ENCODE assay signal across 30 cellular contexts in genomic region chr22:22995166-22995565, GRCh38.
A peak's percentile ranks its signal among the peaks of the same experiment; 100 is the strongest.
DNase-seq lines count a peak whose midpoint lies in the region; ATAC-seq and TF ChIP-seq lines count a peak whose summit lies in the region.
"Had no signal": no experiment of that assay in that cellular context is flagged by ENCODE, and none has a peak within 500 bp of the region (broad histone marks: within the 10 kb centered on the region; RNA-seq: fewer than 3 reads in every experiment).

No MANE protein-coding gene starts in this region.

- no peak for TF ChIP-seq POLR2A in spleen (IDR thresholded peaks at IDR 0.05)

- peak; percentile 0 for DNase-seq in NCI-H345 (lab: John Stamatoyannopoulos, UW)
- DNase-seq in NCI-H345 treated with DMSO at 0.1 percent for 48 hours (lab: John Stamatoyannopoulos, UW; ENCODE audit: unreplicated experiment), result no peak
- DNase-seq in NCI-H2171 (lab: John Stamatoyannopoulos, UW), result peak; percentile 72
- no peak for DNase-seq in left colon
- DNase-seq in NCI-H526 treated with DMSO at 0.1 percent for 48 hours (lab: John Stamatoyannopoulos, UW), result no peak
- DNase-seq in spleen, result no peak
- DNase-seq in stimulated activated CD4-positive, alpha-beta T cell treated with anti-CD3 and anti-CD28 coated beads, Interleukin-2, amount 100 ng/mL, for 24 hours, result no peak
- DNase-seq: ACHN; activated CD4-positive, alpha-beta T cell treated with anti-CD3 and anti-CD28 coated beads for 36 hours; activated CD8-positive, alpha-beta T cell treated with anti-CD3 and anti-CD28 coated beads, Interleukin-2, amount 10 ng/mL, durations not matched to agents 7 days and 5 days; activated naive CD4-positive, alpha-beta T cell treated with anti-CD3 and anti-CD28 coated beads, Interleukin-2, amount 50 U/mL, for 16 hours; amniotic stem cell; CD4-positive, alpha-beta memory T cell; cerebellar nuclear complex; dorsolateral prefrontal cortex; esophagus squamous epithelium; foreskin keratinocyte; H9; heart left ventricle; islet precursor cell; Kasumi-1; NCI-H510A treated with DMSO at 0.1 percent for 48 hours; Peyer's patch; right cardiac atrium; stimulated activated CD4-positive, alpha-beta T cell treated with anti-CD3 and anti-CD28 coated beads, Interleukin-4, amount 100 ng/mL, for 1 hour; T-helper 9 cell; thyroid gland had no signal

- peaks cover 0 to 5% (median 0%) of the 10 kb centered on the region in 7 donors for H3K27me3 ChIP-seq in spleen (replicated peaks in 1 of 7)
- H3K27me3 ChIP-seq: foreskin keratinocyte, Peyer's patch, thyroid gland had no signal

- H3K4me3 ChIP-seq in spleen, result no peak overlapping the region
- H3K4me3 ChIP-seq: dorsolateral prefrontal cortex, esophagus squamous epithelium, heart left ventricle, Peyer's patch, thyroid gland had no signal

- no peak for TF ChIP-seq CTCF in spleen (IDR thresholded peaks at IDR 0.05 in 8 of 11, conservative IDR thresholded peaks at IDR 0.05 in 3 of 11)

- WGBS in spleen, 5 donors, result 62 to 71% (median 65%) methylated on average over 3 of the region's 3 CpGs

- peaks cover 13 to 40% (median 35%) of the 10 kb centered on the region in 8 donors for H3K9me3 ChIP-seq in spleen
- H3K9me3 ChIP-seq: thyroid gland had no signal

- no peak for TF ChIP-seq RAD21 in Ishikawa (IDR thresholded peaks at IDR 0.05; ENCODE audit: low read depth)

- H3K36me3 ChIP-seq in spleen, result no peaks in the 10 kb centered on the region
- H3K36me3 ChIP-seq: esophagus squamous epithelium, heart left ventricle, Peyer's patch, thyroid gland had no signal

- no peaks in the 10 kb centered on the region for H3K4me1 ChIP-seq in spleen
- H3K4me1 ChIP-seq: esophagus squamous epithelium, foreskin keratinocyte, heart left ventricle, Peyer's patch, thyroid gland had no signal

- no peak overlapping the region for H3K27ac ChIP-seq in spleen
- H3K27ac ChIP-seq: dorsolateral prefrontal cortex, esophagus squamous epithelium, foreskin keratinocyte, heart left ventricle, Peyer's patch, thyroid gland, VCaP had no signal

- TF ChIP-seq EP300 in Ishikawa (IDR thresholded peaks at IDR 0.05; ENCODE audit: borderline replicate concordance), result no peak

- intact Hi-C loops in left colon (cut with DNase I, micrococcal nuclease), result no loop called here
- intact Hi-C loops in spleen (cut with DNase I; ENCODE audit: low total_unique reads), result no loop called here

- peak; percentile 46 for ATAC-seq in left colon
- ATAC-seq: activated CD4-positive, alpha-beta T cell treated with anti-CD3 and anti-CD28 coated beads for 36 hours; activated CD8-positive, alpha-beta T cell treated with anti-CD3 and anti-CD28 coated beads, Interleukin-2, amount 10 ng/mL, durations not matched to agents 7 days and 5 days; activated T-helper 17 cell treated with anti-CD3 and anti-CD28 coated beads, Interleukin-2, amount 50 U/mL, for 72 hours; foreskin keratinocyte; heart left ventricle; right cardiac atrium had no signal

TF ChIP-seq in Ishikawa, 13 proteins besides CTCF, POLR2A, EP300 and RAD21:
- TF ChIP-seq ZBTB7A (IDR thresholded peaks at IDR 0.05; ENCODE audit: low read depth) (no peak), NFIC (IDR thresholded peaks at IDR 0.05) (peak; percentile 29; the same call in 1 of the 2 replicates)

Comparison
In these comparisons a context has a peak if more than half of its experiments do, and no peak if none do; other contexts are left out.
1. DNase-seq: peak in NCI-H345 (single experiment) and NCI-H2171 (single experiment); none in NCI-H345 treated with DMSO at 0.1 percent for 48 hours (single experiment), left colon (0 of 2), NCI-H526 treated with DMSO at 0.1 percent for 48 hours (single experiment), spleen (single experiment) and stimulated activated CD4-positive, alpha-beta T cell treated with anti-CD3 and anti-CD28 coated beads, Interleukin-2, amount 100 ng/mL, for 24 hours (0 of 2).